ENCODE assay signal across 13 cellular contexts in genomic region chr12:105522166-105522825, GRCh38.
DNase-seq lines count a peak whose midpoint lies in the region; ATAC-seq and TF ChIP-seq lines count a peak whose summit lies in the region.
"Had no signal": no experiment of that assay in that cellular context is flagged by ENCODE, and none has a peak within 500 bp of the region (broad histone marks: within the 10 kb centered on the region; RNA-seq: fewer than 3 reads in every experiment).

No MANE protein-coding gene starts in this region.

- TF ChIP-seq CTCF in brain microvascular endothelial cell (IDR thresholded peaks at IDR 0.05; ENCODE audit: low read depth, low read length, missing control alignments) = no peak

- DNase-seq in AG20443 (ENCODE audit: low spot score) (peak; percentile 58), HS-27A (ENCODE audit: low read depth) (peak; percentile 85), brain microvascular endothelial cell (peak; percentile 77), iris pigment epithelial cell (ENCODE audit: low read depth) (peak; percentile 22), HuH-7.5 (ENCODE audit: low spot score) (no peak), SKM-1 treated with dmso at 0.1 percent for 144 hours (lab: John Stamatoyannopoulos, UW; ENCODE audit: unreplicated experiment) (no peak), DMS79 treated with DMSO at 0.1 percent for 48 hours (lab: John Stamatoyannopoulos, UW) (no peak)
- DNase-seq: activated CD4-positive, alpha-beta T cell treated with anti-CD3 and anti-CD28 coated beads, Interleukin-2, amount 10 ng/mL, durations not matched to agents 24 days and 14 days; naive B cell; NCI-H146; stimulated activated CD4-positive, alpha-beta T cell treated with anti-CD3 and anti-CD28 coated beads, Interleukin-1b, Interleukin-23, amount 100 ng/mL, for 48 hours had no signal

- no peak for ATAC-seq in GM19328 (IDR thresholded peaks at IDR 0.05; ENCODE audit: unreplicated experiment)
- ATAC-seq: activated naive CD4-positive, alpha-beta T cell treated with anti-CD3 and anti-CD28 coated beads, Interleukin-2, amount 50 U/mL, for 72 hours had no signal

- no peak overlapping the region for H3K4me3 ChIP-seq in brain microvascular endothelial cell (ENCODE audit: low read depth, low read length)

- no peaks in the 10 kb centered on the region for H3K27me3 ChIP-seq in brain microvascular endothelial cell (replicated peaks)

- peak overlapping the region; percentile 77 for H3K27ac ChIP-seq in brain microvascular endothelial cell

- in situ Hi-C loops in brain microvascular endothelial cell (cut with HindIII; ENCODE audit: low pct_ligation_motif_present, low sequenced_read_pairs) = no loop called here

- no peaks in the 10 kb centered on the region for H3K36me3 ChIP-seq in brain microvascular endothelial cell (replicated peaks)

Comparison
In these comparisons a context has a peak if more than half of its experiments do, and no peak if none do; other contexts are left out.
1. DNase-seq: peak in AG20443 (single experiment), HS-27A (single experiment), brain microvascular endothelial cell (single experiment) and iris pigment epithelial cell (single experiment); none in HuH-7.5 (single experiment), SKM-1 treated with dmso at 0.1 percent for 144 hours (single experiment) and DMS79 treated with DMSO at 0.1 percent for 48 hours (single experiment).